Comparison of ENCODE assay signal across 30 cellular contexts in the genomic region with DNA sequence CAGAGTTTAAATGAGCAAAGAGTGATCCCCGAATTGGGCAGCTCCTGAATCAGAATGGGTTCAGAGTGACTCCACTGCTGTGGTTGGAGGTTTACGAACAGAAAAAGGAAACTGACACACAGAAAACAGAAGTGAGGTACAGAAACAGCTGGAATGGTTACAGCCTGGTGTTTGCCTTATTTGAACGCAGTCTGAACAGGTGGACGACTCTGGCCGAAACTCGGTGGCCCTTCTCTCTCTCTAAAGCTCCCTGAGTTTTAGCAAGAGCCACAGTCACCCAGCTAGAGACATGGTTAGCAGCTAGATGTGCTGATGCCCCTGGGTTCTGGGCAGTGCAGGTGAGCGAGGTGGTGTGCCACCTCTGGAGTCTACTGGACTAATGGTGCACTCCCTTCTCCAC.
"Had no signal": no experiment of that assay in that cellular context is flagged by ENCODE, and none has a peak within 500 bp of the region (broad histone marks: within the 10 kb centered on the region; RNA-seq: fewer than 3 reads in every experiment).

No MANE protein-coding gene starts in this region.

- H3K9me3 ChIP-seq: ascending aorta, breast epithelium, esophagus muscularis mucosa, gastrocnemius medialis, heart right ventricle had no signal

- H3K4me1 Mint-ChIP-seq: activated CD4-positive, alpha-beta memory T cell treated with anti-CD3 and anti-CD28 coated beads, Interleukin-2, amount 10 ng/mL, durations not matched to agents 7 days and 5 days; activated naive CD4-positive, alpha-beta T cell treated with anti-CD3 and anti-CD28 coated beads, Interleukin-2, amount 50 U/mL, for 24 hours; activated naive CD8-positive, alpha-beta T cell treated with anti-CD3 and anti-CD28 coated beads, Interleukin-2, amount 10 ng/mL, durations not matched to agents 7 days and 5 days; brain had no signal

- H3K9me3 Mint-ChIP-seq: activated CD4-positive, alpha-beta memory T cell treated with anti-CD3 and anti-CD28 coated beads, Interleukin-2, amount 10 ng/mL, durations not matched to agents 7 days and 5 days; activated CD4-positive, alpha-beta T cell treated with anti-CD3 and anti-CD28 coated beads, Interleukin-2, amount 10 ng/mL, durations not matched to agents 7 days and 5 days; activated naive CD4-positive, alpha-beta T cell treated with anti-CD3 and anti-CD28 coated beads, Interleukin-2, amount 50 U/mL, for 24 hours; activated naive CD8-positive, alpha-beta T cell treated with anti-CD3 and anti-CD28 coated beads, Interleukin-2, amount 10 ng/mL, durations not matched to agents 7 days and 5 days; activated T-cell treated with anti-CD3 and anti-CD28 coated beads, Interleukin-2, amount 50 U/mL, for 24 hours; activated T-cell treated with anti-CD3 and anti-CD28 coated beads, Interleukin-2, amount 50 U/mL, for 72 hours; dendritic cell treated with granulocyte-macrophage colony-stimulating factor and Interleukin-4, amounts not matched to agents 40 ng/mL and 50 ng/mL, for 4 days had no signal

- ATAC-seq: activated T-cell treated with anti-CD3 and anti-CD28 coated beads, Interleukin-2, amount 50 U/mL, for 72 hours; foreskin keratinocyte; gastrocnemius medialis had no signal

- DNase-seq: activated CD4-positive, alpha-beta memory T cell treated with anti-CD3 and anti-CD28 coated beads, Interleukin-2, amount 10 ng/mL, durations not matched to agents 7 days and 5 days; activated CD4-positive, alpha-beta T cell treated with anti-CD3 and anti-CD28 coated beads for 1 hour; activated CD4-positive, alpha-beta T cell treated with anti-CD3 and anti-CD28 coated beads for 4 hours; activated CD4-positive, alpha-beta T cell treated with anti-CD3 and anti-CD28 coated beads, Interleukin-2, amount 10 ng/mL, durations not matched to agents 7 days and 5 days; activated CD4-positive, alpha-beta T cell treated with anti-CD3 and anti-CD28 coated beads, Interleukin-2, amount 50 U/mL, for 4 hours; activated CD8-positive, alpha-beta memory T cell treated with anti-CD3 and anti-CD28 coated beads, Interleukin-2, amount 50 U/mL, for 48 hours; activated effector memory CD4-positive, alpha-beta T cell treated with Interleukin-2 at 50 U/mL for 16 hours; activated gamma-delta T cell treated with Interleukin-2 at 50 U/mL for 16 hours; activated naive CD4-positive, alpha-beta T cell treated with Interleukin-2 at 50 U/mL for 16 hours; activated naive CD8-positive, alpha-beta T cell treated with anti-CD3 and anti-CD28 coated beads, Interleukin-2, amount 10 ng/mL, durations not matched to agents 7 days and 5 days; activated T-cell treated with anti-CD3 and anti-CD28 coated beads for 4 hours; activated T-cell treated with anti-CD3 and anti-CD28 coated beads, Interleukin-2, amount 50 U/mL, for 24 hours; activated T-cell treated with anti-CD3 and anti-CD28 coated beads, Interleukin-2, amount 50 U/mL, for 72 hours; central memory CD4-positive, alpha-beta T cell; dorsolateral prefrontal cortex; effector memory CD4-positive, alpha-beta T cell; erythroblast; foreskin keratinocyte; gastrocnemius medialis; heart right ventricle; T-helper 1 cell; T-helper 2 cell had no signal

- H3K27ac Mint-ChIP-seq: activated CD4-positive, alpha-beta memory T cell treated with anti-CD3 and anti-CD28 coated beads, Interleukin-2, amount 10 ng/mL, durations not matched to agents 7 days and 5 days; activated CD4-positive, alpha-beta T cell treated with anti-CD3 and anti-CD28 coated beads, Interleukin-2, amount 10 ng/mL, durations not matched to agents 7 days and 5 days; activated naive CD4-positive, alpha-beta T cell treated with anti-CD3 and anti-CD28 coated beads, Interleukin-2, amount 50 U/mL, for 24 hours; activated naive CD8-positive, alpha-beta T cell treated with anti-CD3 and anti-CD28 coated beads, Interleukin-2, amount 10 ng/mL, durations not matched to agents 7 days and 5 days; activated T-cell treated with anti-CD3 and anti-CD28 coated beads, Interleukin-2, amount 50 U/mL, for 24 hours; dendritic cell treated with granulocyte-macrophage colony-stimulating factor and Interleukin-4, amounts not matched to agents 40 ng/mL and 50 ng/mL, for 4 days had no signal

- H3K27ac ChIP-seq: ascending aorta, breast epithelium, cardiac muscle cell, coronary artery, dorsolateral prefrontal cortex, esophagus muscularis mucosa, foreskin keratinocyte, gastrocnemius medialis, heart right ventricle had no signal

- H3K27me3 ChIP-seq: ascending aorta, breast epithelium, cardiac muscle cell, dorsolateral prefrontal cortex, esophagus muscularis mucosa, foreskin keratinocyte, gastrocnemius medialis, heart right ventricle had no signal

- H3K27me3 Mint-ChIP-seq: activated CD4-positive, alpha-beta memory T cell treated with anti-CD3 and anti-CD28 coated beads, Interleukin-2, amount 10 ng/mL, durations not matched to agents 7 days and 5 days; activated CD4-positive, alpha-beta T cell treated with anti-CD3 and anti-CD28 coated beads, Interleukin-2, amount 10 ng/mL, durations not matched to agents 7 days and 5 days; activated naive CD4-positive, alpha-beta T cell treated with anti-CD3 and anti-CD28 coated beads, Interleukin-2, amount 50 U/mL, for 24 hours; activated naive CD8-positive, alpha-beta T cell treated with anti-CD3 and anti-CD28 coated beads, Interleukin-2, amount 10 ng/mL, durations not matched to agents 7 days and 5 days; activated T-cell treated with anti-CD3 and anti-CD28 coated beads, Interleukin-2, amount 50 U/mL, for 24 hours; brain; dendritic cell treated with granulocyte-macrophage colony-stimulating factor and Interleukin-4, amounts not matched to agents 40 ng/mL and 50 ng/mL, for 4 days had no signal

- H3K4me1 ChIP-seq: ascending aorta, breast epithelium, esophagus muscularis mucosa, foreskin keratinocyte, gastrocnemius medialis, heart right ventricle had no signal

- H3K4me3 ChIP-seq: ascending aorta, breast epithelium, cardiac muscle cell, coronary artery, dorsolateral prefrontal cortex, esophagus muscularis mucosa, gastrocnemius medialis, heart right ventricle had no signal

- H3K4me3 Mint-ChIP-seq: activated CD4-positive, alpha-beta memory T cell treated with anti-CD3 and anti-CD28 coated beads, Interleukin-2, amount 10 ng/mL, durations not matched to agents 7 days and 5 days; activated CD4-positive, alpha-beta T cell treated with anti-CD3 and anti-CD28 coated beads, Interleukin-2, amount 10 ng/mL, durations not matched to agents 7 days and 5 days; activated naive CD4-positive, alpha-beta T cell treated with anti-CD3 and anti-CD28 coated beads, Interleukin-2, amount 50 U/mL, for 24 hours; activated naive CD8-positive, alpha-beta T cell treated with anti-CD3 and anti-CD28 coated beads, Interleukin-2, amount 10 ng/mL, durations not matched to agents 7 days and 5 days; activated T-cell treated with anti-CD3 and anti-CD28 coated beads, Interleukin-2, amount 50 U/mL, for 24 hours; activated T-cell treated with anti-CD3 and anti-CD28 coated beads, Interleukin-2, amount 50 U/mL, for 72 hours; brain; dendritic cell treated with granulocyte-macrophage colony-stimulating factor and Interleukin-4, amounts not matched to agents 40 ng/mL and 50 ng/mL, for 4 days had no signal
